In genomic region chr17:58136669-58137279, GRCh38 we compare ENCODE assay signal across 14 cellular contexts. TPM values are rescaled to one million over a fixed set of nuclear protein-coding genes. Genes with fewer than 3 reads are reported as not detected.
DNase-seq lines count a peak whose midpoint lies in the region; ATAC-seq and TF ChIP-seq lines count a peak whose summit lies in the region.
"Had no signal": no experiment of that assay in that cellular context is flagged by ENCODE, and none has a peak within 500 bp of the region (broad histone marks: within the 10 kb centered on the region; RNA-seq: fewer than 3 reads in every experiment).

No MANE protein-coding gene starts in this region.

- no peak overlapping the region for H3K4me2 ChIP-seq in GM23338

- H3K4me1 Mint-ChIP-seq in GM23338, result peaks cover 8% of the 10 kb centered on the region; the same call in 2 of the 3 replicates
- no peaks in the 10 kb centered on the region for H3K4me1 Mint-ChIP-seq in stimulated activated naive CD8-positive, alpha-beta T cell treated with anti-CD3 and anti-CD28 coated beads, Interleukin-15, amount 100 ng/mL, for 72 hours

- H3K4me3 ChIP-seq in AG09309 (ENCODE audit: control insufficient read depth, low read depth, low read length), result no peak overlapping the region
- H3K4me3 ChIP-seq in GM23338, result no peak overlapping the region
- no peak overlapping the region for H3K4me3 ChIP-seq in foreskin fibroblast (ENCODE audit: low read depth in 1 of 2, low read length in 2 of 2)
- H3K4me3 ChIP-seq in dorsolateral prefrontal cortex, result no peak overlapping the region
- H3K4me3 ChIP-seq: SJCRH30, spleen had no signal

- H3K27me3 ChIP-seq in GM23338 (ENCODE audit: insufficient read depth) (no peaks in the 10 kb centered on the region), dorsolateral prefrontal cortex (peaks cover 0 to 29% (median 5%) of the 10 kb centered on the region in 45 donors)
- H3K27me3 ChIP-seq: SJCRH30 had no signal

- DNase-seq in AG09309 (ENCODE audit: low read depth) (no peak), GM23338 (ENCODE audit: low spot score) (peak; percentile 62), SK-MEL-5 (ENCODE audit: low read depth, low spot score) (peak; percentile 43), foreskin fibroblast (peak in 1 of 2 donors; percentile 34), dorsolateral prefrontal cortex (no peak), posterior vena cava (ENCODE audit: low spot score) (no peak)
- DNase-seq in stimulated activated naive CD8-positive, alpha-beta T cell treated with anti-CD3 and anti-CD28 coated beads, Interleukin-15, amount 100 ng/mL, for 72 hours, result no peak
- DNase-seq: GDM1, mesenchymal stem cell, spleen had no signal

- no peak overlapping the region for H3K27ac ChIP-seq in GM23338 (ENCODE audit: low read depth)
- no peak overlapping the region for H3K27ac ChIP-seq in dorsolateral prefrontal cortex
- H3K27ac ChIP-seq: SJCRH30, spleen had no signal

- no peaks in the 10 kb centered on the region for H3K4me1 ChIP-seq in GM23338 (ENCODE audit: insufficient read depth)
- H3K4me1 ChIP-seq: SJCRH30, spleen had no signal

- H3K9me3 Mint-ChIP-seq in GM23338, result peaks cover 8% of the 10 kb centered on the region
- peaks cover 4 to 10% of the 10 kb centered on the region in 2 donors for H3K9me3 Mint-ChIP-seq in stimulated activated naive CD8-positive, alpha-beta T cell treated with anti-CD3 and anti-CD28 coated beads, Interleukin-15, amount 100 ng/mL, for 72 hours

- peaks cover 4% of the 10 kb centered on the region; the same call in 1 of the 3 replicates for H3K36me3 Mint-ChIP-seq in GM23338 (ENCODE audit: low read depth)

- peak; percentile 93 for ATAC-seq in GM23338
- ATAC-seq in stimulated activated naive CD8-positive, alpha-beta T cell treated with anti-CD3 and anti-CD28 coated beads, Interleukin-15, amount 100 ng/mL, for 72 hours, result no peak
- ATAC-seq in GM19467 (IDR thresholded peaks at IDR 0.05; ENCODE audit: unreplicated experiment), result no peak

- intact Hi-C loops in dorsolateral prefrontal cortex (cut with DNase I) (no loop called here), posterior vena cava (cut with DNase I) (no loop called here)

- no peaks in the 10 kb centered on the region for H3F3A ChIP-seq in GM23338 (replicated peaks; ENCODE audit: low read depth)

- H3K36me3 ChIP-seq in GM23338 (ENCODE audit: insufficient read depth), result no peaks in the 10 kb centered on the region
- H3K36me3 ChIP-seq: SJCRH30, spleen had no signal

- no peaks in the 10 kb centered on the region for H3K27me3 Mint-ChIP-seq in GM23338 (ENCODE audit: insufficient read depth, low read depth, poor library complexity)
- H3K27me3 Mint-ChIP-seq in stimulated activated naive CD8-positive, alpha-beta T cell treated with anti-CD3 and anti-CD28 coated beads, Interleukin-15, amount 100 ng/mL, for 72 hours, result no peaks in the 10 kb centered on the region

- no peak overlapping the region for H2AFZ ChIP-seq in GM23338

- H3K9me2 ChIP-seq in GM23338 (ENCODE audit: insufficient read depth), result peaks cover 3% of the 10 kb centered on the region; the same call in 1 of the 2 replicates

- H3K79me2 ChIP-seq in GM23338 (replicated peaks; ENCODE audit: insufficient read depth), result no peaks in the 10 kb centered on the region

- H3K4me3 Mint-ChIP-seq in GM23338, result no peak overlapping the region
- H3K4me3 Mint-ChIP-seq in stimulated activated naive CD8-positive, alpha-beta T cell treated with anti-CD3 and anti-CD28 coated beads, Interleukin-15, amount 100 ng/mL, for 72 hours, result no peak overlapping the region

- no peak overlapping the region for H3K27ac Mint-ChIP-seq in GM23338
- peak overlapping the region in 1 of 2 donors; percentile 64 for H3K27ac Mint-ChIP-seq in stimulated activated naive CD8-positive, alpha-beta T cell treated with anti-CD3 and anti-CD28 coated beads, Interleukin-15, amount 100 ng/mL, for 72 hours

- TF ChIP-seq CTCF in AG09309 (IDR thresholded peaks at IDR 0.05; ENCODE audit: control insufficient read depth, insufficient read depth, low read depth, low read length, missing control alignments) (peak; percentile 45), GM23338 (conservative IDR thresholded peaks at IDR 0.05; ENCODE audit: low read depth in 2 of 2) (peak; percentile 52 to 73), foreskin fibroblast (IDR thresholded peaks at IDR 0.05; ENCODE audit: low read depth, low read length) (peak; percentile 20), dorsolateral prefrontal cortex (IDR thresholded peaks at IDR 0.05 in 54 of 56, conservative IDR thresholded peaks at IDR 0.05 in 2 of 56; ENCODE audit: low read depth in 1 of 56, partially characterized antibody in 56 of 56) (no peak)

- in situ Hi-C loops in SK-MEL-5 (cut with HindIII; ENCODE audit: low pct_unique_long_range_greater_than_20kb, low sequenced_read_pairs), result no loop called here

- H4K20me1 ChIP-seq in GM23338 (replicated peaks; ENCODE audit: insufficient read depth), result no peaks in the 10 kb centered on the region

TF ChIP-seq in GM23338, 12 proteins besides CTCF, POLR2A, EP300 and RAD21 (continues in another document):
- TF ChIP-seq JUNB (IDR thresholded peaks at IDR 0.05; ENCODE audit: unreplicated experiment) (no peak), POLR2AphosphoS5 (IDR thresholded peaks at IDR 0.05; ENCODE audit: low read depth) (no peak), EZH2 (IDR thresholded peaks at IDR 0.05; ENCODE audit: low read depth, unreplicated experiment) (no peak)

RNA-seq across cellular contexts. Expression of gene OR4D1, which starts 11.4 kb away (rescaled TPM):
- total RNA-seq in GM23338 (2014; rRNA removed; shearing (Covaris generic)), result 0.08 and 0.10 TPM in 2 replicates
- polyA plus RNA-seq in GM23338 (2016; fragmentation: Nextera tagmentation; extraction: Ambion mirVana), result 0.37 and 0.50 TPM in 2 replicates
- total RNA-seq in SK-MEL-5 (2014; rRNA removed; shearing (Covaris generic)), result not detected in 2 replicates
- polyA plus RNA-seq in SK-MEL-5 (2015; cell fraction: cytosol; rRNA removed), result 0.06 TPM in 1 of 2 replicates, not detected in the other
- polyA plus RNA-seq in SK-MEL-5 (2015; cell fraction: nucleus; rRNA removed), result not detected in 2 replicates
- total RNA-seq in dorsolateral prefrontal cortex, result under 1 TPM in 20 of 120 experiments, not detected in 100; 0.08 to 0.31 (median 0.13) TPM
- not detected for total RNA-seq in posterior vena cava
- total RNA-seq: dermis microvascular lymphatic vessel endothelial cell, SJCRH30, subcutaneous adipose tissue had no signal

RNA-seq across cellular contexts. Expression of gene OR4D2, which starts 30.0 kb away (rescaled TPM):
- not detected in 2 replicates for total RNA-seq in GM23338 (2014; rRNA removed; shearing (Covaris generic))
- not detected in 2 replicates for polyA plus RNA-seq in GM23338 (2016; fragmentation: Nextera tagmentation; extraction: Ambion mirVana)
- total RNA-seq in SK-MEL-5 (2014; rRNA removed; shearing (Covaris generic)), result not detected in 2 replicates
- polyA plus RNA-seq in SK-MEL-5 (2015; cell fraction: cytosol; rRNA removed), result not detected in 2 replicates
- polyA plus RNA-seq in SK-MEL-5 (2015; cell fraction: nucleus; rRNA removed), result not detected in 2 replicates
- total RNA-seq in dorsolateral prefrontal cortex (not detected), posterior vena cava (not detected)
- total RNA-seq: dermis microvascular lymphatic vessel endothelial cell, spleen, subcutaneous adipose tissue had no signal
- polyA plus RNA-seq: spleen had no signal

RNA-seq across cellular contexts. Expression of gene DYNLL2, which starts 53.6 kb away (rescaled TPM):
- total RNA-seq in GM23338 (2014; rRNA removed; shearing (Covaris generic)), result 29.0 and 30.0 TPM in 2 replicates
- 5.1 and 5.5 TPM in 2 replicates for polyA plus RNA-seq in GM23338 (2016; fragmentation: Nextera tagmentation; extraction: Ambion mirVana)
- 8.8 and 9.8 TPM in 2 replicates for total RNA-seq in SK-MEL-5 (2014; rRNA removed; shearing (Covaris generic))
- polyA plus RNA-seq in SK-MEL-5 (2015; cell fraction: cytosol; rRNA removed), result 27.6 and 32.6 TPM in 2 replicates
- 9.4 and 14.2 TPM in 2 replicates for polyA plus RNA-seq in SK-MEL-5 (2015; cell fraction: nucleus; rRNA removed)
- total RNA-seq in dorsolateral prefrontal cortex, result 100 to 1,000 TPM in 25 of 120 experiments, 10 to 100 TPM in 95; 59.6 to 128 (median 88.8) TPM
- 10 to 100 TPM; 30.6 to 35.4 TPM for total RNA-seq in posterior vena cava

RNA-seq across cellular contexts. Expression of gene EPX, which starts 55.8 kb away (rescaled TPM):
- 0.10 TPM in 1 of 2 replicates, not detected in the other for total RNA-seq in GM23338 (2014; rRNA removed; shearing (Covaris generic))
- polyA plus RNA-seq in GM23338 (2016; fragmentation: Nextera tagmentation; extraction: Ambion mirVana), result not detected in 2 replicates
- 0.27 TPM in 1 of 2 replicates, not detected in the other for total RNA-seq in SK-MEL-5 (2014; rRNA removed; shearing (Covaris generic))
- polyA plus RNA-seq in SK-MEL-5 (2015; cell fraction: cytosol; rRNA removed), result 0.02 and 0.04 TPM in 2 replicates
- not detected in 2 replicates for polyA plus RNA-seq in SK-MEL-5 (2015; cell fraction: nucleus; rRNA removed)
- total RNA-seq in dorsolateral prefrontal cortex, result not detected
- total RNA-seq in posterior vena cava, result not detected
- total RNA-seq: dermis microvascular lymphatic vessel endothelial cell, SJCRH30, subcutaneous adipose tissue had no signal

Comparison
In these comparisons a context has a peak if more than half of its experiments do, and no peak if none do; other contexts are left out.
1. DNase-seq: peak in GM23338 (single experiment) and SK-MEL-5 (single experiment); none in AG09309 (single experiment), stimulated activated naive CD8-positive, alpha-beta T cell treated with anti-CD3 and anti-CD28 coated beads, Interleukin-15, amount 100 ng/mL, for 72 hours (0 of 2), dorsolateral prefrontal cortex (0 of 10) and posterior vena cava (single experiment).
2. CTCF ChIP-seq: peak in AG09309 (single experiment), GM23338 (2 of 2) and foreskin fibroblast (single experiment); none in dorsolateral prefrontal cortex (0 of 56).